Comparison of ENCODE assay signal across 1 cellular context in genomic region chr20:427401-427800, GRCh38.
TF ChIP-seq lines count a peak whose summit lies in the region.

No MANE protein-coding gene starts in this region.

TF ChIP-seq in K562, 482 proteins besides CTCF, POLR2A, EP300 and RAD21:
- TF ChIP-seq DMBX1 (CRISPR knock-in tag; IDR thresholded peaks at IDR 0.05; ENCODE audit: borderline replicate concordance): no peak
- no peak for TF ChIP-seq ESRRB (CRISPR knock-in tag; IDR thresholded peaks at IDR 0.05; ENCODE audit: borderline replicate concordance)
- no peak for TF ChIP-seq SMARCA5 (IDR thresholded peaks at IDR 0.05)
- 0 out of 2 replicates have a peak, but pooled peaks have one; percentile 23 for TF ChIP-seq ZNF740 (CRISPR knock-in tag; IDR thresholded peaks at IDR 0.05)
- TF ChIP-seq ZNF740 (tag; IDR thresholded peaks at IDR 0.05): no peak
- TF ChIP-seq SMARCA4 (IDR thresholded peaks at IDR 0.05): no peak
- no peak for TF ChIP-seq FOXP4 (CRISPR knock-in tag; IDR thresholded peaks at IDR 0.05; ENCODE audit: borderline replicate concordance)
- TF ChIP-seq ZNF707 (CRISPR knock-in tag; conservative IDR thresholded peaks at IDR 0.05): no peak
TF ChIP-seq in K562: peak in this region for 1.
